Comparison of ENCODE assay signal across 1 cellular context in genomic region chr11:17276236-17277023, GRCh38.
A peak's percentile ranks its signal among the peaks of the same experiment; 100 is the strongest.
TF ChIP-seq lines count a peak whose summit lies in the region.

Gene NUCB2 (plus strand): TSS chr11:17276739. CDS start chr11:17295324, 18,585 bp downstream.

TF ChIP-seq in HepG2, 621 proteins besides CTCF, POLR2A, EP300 and RAD21 (continued from another document and continues in another):
- TF ChIP-seq ZBTB25 (CRISPR knock-in tag; IDR thresholded peaks at IDR 0.05) (no peak; the same call in 1 of the 2 replicates), MYPOP (CRISPR knock-in tag; IDR thresholded peaks at IDR 0.05) (peak; percentile 98), ZNF800 (CRISPR knock-in tag; IDR thresholded peaks at IDR 0.05) (peak; percentile 32; the same call in 1 of the 2 replicates), ZNF383 (CRISPR knock-in tag; IDR thresholded peaks at IDR 0.05; ENCODE audit: borderline replicate concordance) (no peak), ZFP1 (CRISPR knock-in tag; IDR thresholded peaks at IDR 0.05) (no peak), NCOR1 (IDR thresholded peaks at IDR 0.05; ENCODE audit: borderline replicate concordance, low read length) (no peak), MNT (IDR thresholded peaks at IDR 0.05) (no peak), CC2D1A (CRISPR knock-in tag; IDR thresholded peaks at IDR 0.05) (0 out of 2 replicates have a peak, but pooled peaks have one; percentile 52), TBX2 (CRISPR knock-in tag; IDR thresholded peaks at IDR 0.05; ENCODE audit: borderline replicate concordance) (peak; percentile 37; the same call in 1 of the 2 replicates), NR2F6 (IDR thresholded peaks at IDR 0.05) (no peak), NR2F6 (CRISPR knock-in tag; IDR thresholded peaks at IDR 0.05) (no peak), ZNF75D (CRISPR knock-in tag; IDR thresholded peaks at IDR 0.05; ENCODE audit: borderline replicate concordance) (no peak), NFE2L2 (IDR thresholded peaks at IDR 0.05; ENCODE audit: low read length) (no peak), ZNF207 (IDR thresholded peaks at IDR 0.05; ENCODE audit: borderline replicate concordance) (no peak), ISX (CRISPR knock-in tag; conservative IDR thresholded peaks at IDR 0.05) (no peak), TEF (CRISPR knock-in tag; IDR thresholded peaks at IDR 0.05) (no peak), ZNF576 (CRISPR knock-in tag; IDR thresholded peaks at IDR 0.05) (0 out of 2 replicates have a peak, but pooled peaks have one; percentile 25), PRMT3 (CRISPR knock-in tag; IDR thresholded peaks at IDR 0.05; ENCODE audit: borderline replicate concordance, low read depth) (no peak), THRA (CRISPR knock-in tag; IDR thresholded peaks at IDR 0.05; ENCODE audit: borderline replicate concordance) (no peak), HCFC1 (IDR thresholded peaks at IDR 0.05; ENCODE audit: low read depth, low read length) (no peak), RFXANK (CRISPR knock-in tag; IDR thresholded peaks at IDR 0.05) (no peak), GFI1 (CRISPR knock-in tag; IDR thresholded peaks at IDR 0.05; ENCODE audit: borderline replicate concordance) (no peak), KLF15 (CRISPR knock-in tag; IDR thresholded peaks at IDR 0.05; ENCODE audit: borderline replicate concordance) (no peak), ZBTB20 (CRISPR knock-in tag; IDR thresholded peaks at IDR 0.05; ENCODE audit: borderline replicate concordance, low read depth) (peak; percentile 24; the same call in 1 of the 2 replicates), ZNF446 (CRISPR knock-in tag; IDR thresholded peaks at IDR 0.05) (peak; percentile 36), GTF3A (CRISPR knock-in tag; conservative IDR thresholded peaks at IDR 0.05) (no peak), HMGXB4 (CRISPR knock-in tag; IDR thresholded peaks at IDR 0.05; ENCODE audit: borderline replicate concordance in 1 of 2, low read depth in 1 of 2) (peak in 1 of 2 experiments; percentile 77; a peak in 2 of 4 replicates), BRD4 (CRISPR knock-in tag; IDR thresholded peaks at IDR 0.05) (no peak), MTF2 (CRISPR knock-in tag; IDR thresholded peaks at IDR 0.05; ENCODE audit: borderline replicate concordance) (no peak), ZC3H13 (CRISPR knock-in tag; IDR thresholded peaks at IDR 0.05) (no peak), THAP9 (CRISPR knock-in tag; IDR thresholded peaks at IDR 0.05; ENCODE audit: borderline replicate concordance) (peak; percentile 76; the same call in 1 of the 2 replicates), ZBTB38 (CRISPR knock-in tag; IDR thresholded peaks at IDR 0.05) (no peak; the same call in 1 of the 2 replicates), CENPT (CRISPR knock-in tag; IDR thresholded peaks at IDR 0.05; ENCODE audit: low read depth) (no peak), WIZ (CRISPR knock-in tag; IDR thresholded peaks at IDR 0.05) (peak; percentile 43; the same call in 1 of the 2 replicates), PAXIP1 (CRISPR knock-in tag; conservative IDR thresholded peaks at IDR 0.05) (peak; percentile 41; the same call in 1 of the 2 replicates), ZNF30 (CRISPR knock-in tag; IDR thresholded peaks at IDR 0.05) (no peak), ZNF816 (CRISPR knock-in tag; IDR thresholded peaks at IDR 0.05; ENCODE audit: borderline replicate concordance) (no peak), HNRNPK (IDR thresholded peaks at IDR 0.05; ENCODE audit: low read depth, low read length, poor library complexity, severe bottlenecking) (peak; percentile 59), ZNF296 (CRISPR knock-in tag; conservative IDR thresholded peaks at IDR 0.05) (no peak), FOXP1 (IDR thresholded peaks at IDR 0.05) (no peak), FOXP1 (CRISPR knock-in tag; IDR thresholded peaks at IDR 0.05) (0 out of 2 replicates have a peak, but pooled peaks have one; percentile 14), TIGD3 (CRISPR knock-in tag; IDR thresholded peaks at IDR 0.05; ENCODE audit: borderline replicate concordance) (no peak), YY1 (IDR thresholded peaks at IDR 0.05; ENCODE audit: insufficient read depth, insufficient replicate concordance, low read depth, low read length) (peak; percentile 19), ZNF790 (CRISPR knock-in tag; IDR thresholded peaks at IDR 0.05; ENCODE audit: borderline replicate concordance) (no peak; the same call in 1 of the 2 replicates), ZNF792 (CRISPR knock-in tag; IDR thresholded peaks at IDR 0.05) (peak; percentile 62)
